ENCODE assay signal across 8 cellular contexts in the genomic region with DNA sequence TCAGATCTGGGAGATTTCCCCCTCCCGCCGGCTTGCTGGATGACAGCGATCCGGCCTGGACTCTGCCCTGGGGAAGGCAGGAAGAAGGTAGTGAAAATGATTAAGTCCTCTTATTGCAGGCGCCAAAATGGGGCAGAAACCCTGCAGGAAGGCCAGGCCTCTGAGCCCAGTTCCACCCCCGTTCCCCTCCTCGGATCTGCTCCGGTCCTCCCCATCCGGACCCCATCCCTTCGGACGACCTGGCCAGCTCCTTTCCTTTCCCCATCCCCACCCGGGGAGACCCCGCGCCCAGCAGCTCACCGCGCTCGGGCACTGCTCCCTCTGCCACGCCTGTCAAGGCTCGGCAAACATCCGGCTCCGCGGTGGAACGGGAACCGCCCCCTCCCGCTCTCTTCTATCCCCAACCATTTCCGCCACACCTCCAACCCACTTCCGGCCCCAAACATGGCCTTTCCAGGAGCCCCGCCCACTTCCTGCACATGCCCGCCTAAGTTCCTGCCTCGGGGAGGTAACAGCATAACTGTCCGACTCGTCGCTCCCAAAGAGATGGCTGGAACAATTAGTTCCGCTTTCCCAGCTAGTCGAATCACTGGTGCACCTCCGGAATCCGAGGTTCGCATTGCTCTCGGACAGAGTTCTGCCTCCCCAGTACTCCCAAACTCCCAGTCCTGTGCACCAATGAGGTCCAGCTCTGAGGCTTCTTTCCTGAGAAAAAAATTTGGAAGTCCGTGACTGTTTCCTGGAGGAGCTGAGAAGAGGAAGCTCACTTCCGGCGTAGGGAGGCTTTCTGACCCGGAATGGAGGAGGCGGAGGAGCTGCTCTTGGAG. TPM values are rescaled to one million over a fixed set of nuclear protein-coding genes. Genes with fewer than 3 reads are reported as not detected.
DNase-seq lines count a peak whose midpoint lies in the region; ATAC-seq, FAIRE-seq and TF ChIP-seq lines count a peak whose summit lies in the region.

A gene (minus strand): TSS at position 369 of the 827 bp plus-strand sequence. CDS start 4,512 bp downstream, outside the sequence.
A gene (plus strand): TSS at position 781 of the 827 bp plus-strand sequence. CDS start 17 bp downstream, at position 798.

- peak within 1 kb of the TSS; percentile 73 for H3K4me3 ChIP-seq in HUES64 (ENCODE audit: low read length)
- peak within 1 kb of the TSS; percentile 90 for H3K4me3 ChIP-seq in OCI-LY1 (ENCODE audit: low read depth, low read length, poor library complexity, severe bottlenecking)
- H3K4me3 ChIP-seq in mesodermal cell (ENCODE audit: extremely low read depth, insufficient read depth, low read length, poor library complexity, severe bottlenecking), result peak within 1 kb of the TSS; percentile 100

- H3K9me2 ChIP-seq in OCI-LY1 (ENCODE audit: low read depth, low read length), result no peaks in the 10 kb centered on the region

- H3K27me3 Mint-ChIP-seq in Calu3 (ENCODE audit: unreplicated experiment), result no peaks in the 10 kb centered on the region

- H2AFZ ChIP-seq in OCI-LY1 (ENCODE audit: low read length), result no peak within 1 kb of the TSS

- H3K4me1 ChIP-seq in HUES64 (ENCODE audit: insufficient read depth, low read length), result peaks cover 5% of the 10 kb centered on the region; the same call in 1 of the 2 replicates
- H3K4me1 ChIP-seq in OCI-LY1 (ENCODE audit: insufficient read depth, low read length, severe bottlenecking), result peaks cover 24% of the 10 kb centered on the region
- H3K4me1 ChIP-seq in mesodermal cell (ENCODE audit: control insufficient read depth, insufficient read depth, low read length, poor library complexity, severe bottlenecking), result peaks cover 26% of the 10 kb centered on the region

- H3K9me3 ChIP-seq in HUES64 (ENCODE audit: insufficient read depth, low read depth, low read length) (no peaks in the 10 kb centered on the region), OCI-LY1 (ENCODE audit: low read length) (no peaks in the 10 kb centered on the region), mesodermal cell (ENCODE audit: control insufficient read depth, low read length) (no peaks in the 10 kb centered on the region)

- no peaks in the 10 kb centered on the region for H4K20me1 ChIP-seq in OCI-LY1 (ENCODE audit: insufficient read depth, low read length)

- H3K9me3 Mint-ChIP-seq in Calu3 (ENCODE audit: low read depth, unreplicated experiment), result no peaks in the 10 kb centered on the region

- TF ChIP-seq CTCF in Calu3 (IDR thresholded peaks at IDR 0.05; ENCODE audit: unreplicated experiment) (no peak), OCI-LY1 (IDR thresholded peaks at IDR 0.05; ENCODE audit: low read length) (no peak)

- CTCF ChIA-PET in Calu3 (lab: Charles Lee), result interaction anchor here (0.7 kb wide), 1 partner anchor 10 kb away, joined by 3 read pairs; no protein-coding TSS in a partner anchor

- H3F3A ChIP-seq in OCI-LY1 (ENCODE audit: insufficient read depth, low read length), result no peaks in the 10 kb centered on the region

- peak within 1 kb of the TSS; percentile 97 for H3K27ac Mint-ChIP-seq in Calu3 (ENCODE audit: unreplicated experiment)

- H3K36me3 ChIP-seq in HUES64 (ENCODE audit: insufficient read depth, low read length) (peaks cover 40% of the 10 kb centered on the region), OCI-LY1 (ENCODE audit: insufficient read depth, low read length) (peaks cover 40% of the 10 kb centered on the region), mesodermal cell (ENCODE audit: control insufficient read depth, insufficient read depth, low read length) (peaks cover 51% of the 10 kb centered on the region)

- H3K27ac ChIP-seq in HUES64 (ENCODE audit: low read depth, low read length), result peak within 1 kb of the TSS; percentile 95
- peak within 1 kb of the TSS; percentile 43 for H3K27ac ChIP-seq in OCI-LY1 (ENCODE audit: low read depth, low read length, poor library complexity, severe bottlenecking)
- peak within 1 kb of the TSS; percentile 97 for H3K27ac ChIP-seq in mesodermal cell (ENCODE audit: low read depth, low read length, severe bottlenecking)

- no TSS peak for BruUV-seq in Calu3 (replicated peaks; lab: Mats Ljungman, UMichigan)

- H3K27me3 ChIP-seq in HUES64 (ENCODE audit: insufficient read depth, low read length) (no peaks in the 10 kb centered on the region), OCI-LY1 (ENCODE audit: insufficient read depth, low read length) (no peaks in the 10 kb centered on the region)

- H3K36me3 Mint-ChIP-seq in Calu3 (ENCODE audit: insufficient read depth, unreplicated experiment), result peaks cover 47% of the 10 kb centered on the region

- FAIRE-seq in endometrium (lab: Jason Lieb, UNC), result peak; percentile 98

- peak; percentile 95 for ATAC-seq in GM21447 (IDR thresholded peaks at IDR 0.05; ENCODE audit: unreplicated experiment)

- H3K79me2 ChIP-seq in OCI-LY1 (ENCODE audit: insufficient read depth, low read length), result peaks cover 10% of the 10 kb centered on the region

- H3K4me1 Mint-ChIP-seq in Calu3 (ENCODE audit: low read depth, unreplicated experiment), result peaks cover 10% of the 10 kb centered on the region

- WGBS in HUES64, result under 1% methylated on average over 44 of the region's 44 CpGs
- 1% methylated on average over 36 to 40 of the region's 44 CpGs for WGBS in mesodermal cell (ENCODE audit: insufficient coverage in 2 of 2), 2 experiments

- peak; percentile 99 for DNase-seq in Calu3
- DNase-seq in activated CD8-positive, alpha-beta memory T cell treated with anti-CD3 and anti-CD28 coated beads, Interleukin-2, amount 50 U/mL, for 4 hours, result peak; percentile 99
- DNase-seq in stimulated activated CD8-positive, alpha-beta memory T cell treated with anti-CD3 and anti-CD28 coated beads, Interleukin-15, amount 100 ng/mL, for 4 hours (ENCODE audit: low read depth in 2 of 2), result peak; percentile 97 to 99

- H3K9ac ChIP-seq in HUES64 (ENCODE audit: low read depth, low read length), result peak within 1 kb of the TSS; percentile 95
- H3K9ac ChIP-seq in OCI-LY1 (ENCODE audit: low read length), result peak within 1 kb of the TSS; percentile 92

- H3K4me3 Mint-ChIP-seq in Calu3 (ENCODE audit: low read depth, unreplicated experiment), result peak within 1 kb of the TSS; percentile 98

- intact Hi-C loops in Calu3 (cut with micrococcal nuclease; ENCODE audit: unreplicated experiment), result no loop called here

- peak within 1 kb of the TSS; percentile 66 for H3K4me2 ChIP-seq in OCI-LY1 (ENCODE audit: low read length)

RNA-seq across cellular contexts. Expression of the first gene that starts in this region (rescaled TPM):
- 65.4 and 81.6 TPM in 2 replicates for total RNA-seq in Calu3 (2022)
- 28.9 TPM for polyA plus RNA-seq in HUES64 (2013, experiment 1 of 2)
- polyA plus RNA-seq in HUES64 (2013, experiment 2 of 2), result 26.4 TPM
- 50.9 TPM for polyA plus RNA-seq in mesodermal cell (2013, experiment 1 of 2)
- polyA plus RNA-seq in mesodermal cell (2013, experiment 2 of 2), result 42.7 TPM

RNA-seq across cellular contexts. Expression of the second gene that starts in this region (rescaled TPM):
- total RNA-seq in Calu3 (2022), result 14.8 and 15.5 TPM in 2 replicates
- 8.2 TPM for polyA plus RNA-seq in HUES64 (2013, experiment 1 of 2)
- polyA plus RNA-seq in HUES64 (2013, experiment 2 of 2), result 7.7 TPM
- polyA plus RNA-seq in mesodermal cell (2013, experiment 1 of 2), result 10.6 TPM
- 6.3 TPM for polyA plus RNA-seq in mesodermal cell (2013, experiment 2 of 2)

Comparison
In these comparisons a context has a peak if more than half of its experiments do, and no peak if none do; other contexts are left out.
1. Peak in every context shown above with its lines: DNase-seq, ATAC-seq, H3K4me3 ChIP-seq and H3K27ac ChIP-seq.
2. H3K27ac ChIP-seq: peak in every context shown above with its lines; median percentile 97 in mesodermal cell; 95 in HUES64; 43 in OCI-LY1.